Comparison of ENCODE assay signal across 1 cellular context in the genomic region with DNA sequence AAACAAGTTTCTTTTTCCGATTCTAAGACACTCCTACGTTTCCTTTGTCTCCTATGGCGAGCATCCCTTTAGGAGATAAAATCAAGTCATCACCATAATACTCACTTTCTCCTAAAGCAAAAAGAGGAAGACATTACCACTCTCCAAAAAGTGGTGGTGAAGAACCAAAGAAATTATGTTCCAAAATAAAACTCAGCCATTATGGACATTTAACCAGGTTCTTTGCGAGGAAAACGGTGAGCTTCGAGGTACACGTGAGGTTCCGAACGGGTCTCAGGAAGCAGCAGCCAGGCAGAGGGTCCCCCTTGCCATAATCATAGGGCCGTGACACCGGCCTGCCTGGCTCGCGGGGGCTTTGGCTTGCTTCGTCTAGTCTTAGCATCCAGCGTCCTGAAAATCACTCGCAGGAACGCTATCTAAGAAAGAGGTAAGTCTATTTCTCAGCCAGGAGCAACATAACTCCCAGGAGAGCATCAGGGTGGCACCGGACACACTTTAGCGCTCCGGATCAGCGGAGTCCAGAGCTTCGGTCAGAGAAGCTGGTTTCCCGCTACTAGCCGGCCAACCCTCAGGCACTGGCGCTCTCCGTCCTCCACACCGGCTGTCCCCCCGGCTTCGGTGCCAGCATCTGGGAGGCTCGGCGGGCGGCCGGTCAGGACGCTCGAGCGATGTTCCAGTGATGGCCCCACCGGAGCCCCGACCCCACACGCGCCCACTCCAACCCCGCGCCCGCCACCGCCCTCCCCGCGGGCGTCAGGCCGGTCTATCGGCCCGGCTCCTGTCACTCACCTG.
A peak's percentile ranks its signal among the peaks of the same experiment; 100 is the strongest.
TF ChIP-seq lines count a peak whose summit lies in the region.

No MANE protein-coding gene starts in this region.

TF ChIP-seq in HEK293, 187 proteins besides CTCF, POLR2A, EP300 and RAD21 (continued from another document):
- TF ChIP-seq MYNN (tag by site-specific recombination; IDR thresholded peaks at IDR 0.05; ENCODE audit: borderline replicate concordance) = no peak
- TF ChIP-seq GLIS2 (tag by site-specific recombination; IDR thresholded peaks at IDR 0.05) = peak; percentile 67
- 0 out of 2 replicates have a peak, but pooled peaks have one; percentile 45 for TF ChIP-seq BCL11B (tag by site-specific recombination; IDR thresholded peaks at IDR 0.05; ENCODE audit: low read depth)
- TF ChIP-seq KLF1 (tag by site-specific recombination; IDR thresholded peaks at IDR 0.05) = peak; percentile 17; the same call in 1 of the 2 replicates
- TF ChIP-seq ZBTB20 (tag by site-specific recombination; IDR thresholded peaks at IDR 0.05) = peak; percentile 19; the same call in 1 of the 2 replicates
- no peak for TF ChIP-seq ZNF10 (tag by site-specific recombination; IDR thresholded peaks at IDR 0.05)
- TF ChIP-seq ZNF777 (tag by site-specific recombination; IDR thresholded peaks at IDR 0.05; ENCODE audit: borderline replicate concordance) = no peak
- TF ChIP-seq MZF1 (tag by site-specific recombination; IDR thresholded peaks at IDR 0.05; ENCODE audit: borderline replicate concordance) = no peak
- no peak for TF ChIP-seq HOXC10 (CRISPR knock-in tag; IDR thresholded peaks at IDR 0.05)
- TF ChIP-seq, protein P1, sequence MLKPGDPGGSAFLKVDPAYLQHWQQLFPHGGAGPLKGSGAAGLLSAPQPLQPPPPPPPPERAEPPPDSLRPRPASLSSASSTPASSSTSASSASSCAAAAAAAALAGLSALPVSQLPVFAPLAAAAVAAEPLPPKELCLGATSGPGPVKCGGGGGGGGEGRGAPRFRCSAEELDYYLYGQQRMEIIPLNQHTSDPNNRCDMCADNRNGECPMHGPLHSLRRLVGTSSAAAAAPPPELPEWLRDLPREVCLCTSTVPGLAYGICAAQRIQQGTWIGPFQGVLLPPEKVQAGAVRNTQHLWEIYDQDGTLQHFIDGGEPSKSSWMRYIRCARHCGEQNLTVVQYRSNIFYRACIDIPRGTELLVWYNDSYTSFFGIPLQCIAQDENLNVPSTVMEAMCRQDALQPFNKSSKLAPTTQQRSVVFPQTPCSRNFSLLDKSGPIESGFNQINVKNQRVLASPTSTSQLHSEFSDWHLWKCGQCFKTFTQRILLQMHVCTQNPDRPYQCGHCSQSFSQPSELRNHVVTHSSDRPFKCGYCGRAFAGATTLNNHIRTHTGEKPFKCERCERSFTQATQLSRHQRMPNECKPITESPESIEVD (tag by site-specific recombination; IDR thresholded peaks at IDR 0.05) = no peak
- no peak for TF ChIP-seq ZXDB (tag by site-specific recombination; IDR thresholded peaks at IDR 0.05)
- TF ChIP-seq ZNF26 (tag by site-specific recombination; IDR thresholded peaks at IDR 0.05) = no peak
- TF ChIP-seq ZNF768 (tag by site-specific recombination; IDR thresholded peaks at IDR 0.05) = no peak
- peak; percentile 80 for TF ChIP-seq ZNF600 (tag by site-specific recombination; IDR thresholded peaks at IDR 0.05)
- TF ChIP-seq KLF16 (tag by site-specific recombination; IDR thresholded peaks at IDR 0.05) = no peak
- no peak for TF ChIP-seq ZNF169 (tag by site-specific recombination; IDR thresholded peaks at IDR 0.05)
- no peak for TF ChIP-seq ZNF530 (tag by site-specific recombination; IDR thresholded peaks at IDR 0.05; ENCODE audit: low read depth)
- no peak for TF ChIP-seq ZNF549 (tag by site-specific recombination; IDR thresholded peaks at IDR 0.05)
- TF ChIP-seq ZFHX2 (tag by site-specific recombination; conservative IDR thresholded peaks at IDR 0.05) = peak; percentile 64
- TF ChIP-seq ZNF114 (tag by site-specific recombination; IDR thresholded peaks at IDR 0.05) = no peak
- no peak for TF ChIP-seq ZNF596 (tag by site-specific recombination; IDR thresholded peaks at IDR 0.05)
TF ChIP-seq in HEK293: peak in this region for 17.
